ENCODE assay signal across 8 cellular contexts in genomic region chr16:89410794-89411309, GRCh38.
DNase-seq lines count a peak whose midpoint lies in the region; ATAC-seq, FAIRE-seq and TF ChIP-seq lines count a peak whose summit lies in the region.

No MANE protein-coding gene starts in this region.

- WGBS in liver: 15% methylated on average over 11 of the region's 11 CpGs

- H4K20me1 ChIP-seq in PC-9 (ENCODE audit: insufficient read depth): peaks cover 93% of the 10 kb centered on the region

- peak overlapping the region; percentile 91 to 97 (median 94) for H3K27ac Mint-ChIP-seq in CD8-positive, alpha-beta memory T cell

- no peak overlapping the region for H2AFZ ChIP-seq in PC-9

- no peak for FAIRE-seq in bronchial epithelial cell (lab: Jason Lieb, UNC)

- H3F3A ChIP-seq in PC-9 (ENCODE audit: insufficient read depth, low read depth): peaks cover 49% of the 10 kb centered on the region; the same call in 1 of the 2 replicates

- no peak overlapping the region for H3K9ac ChIP-seq in liver (ENCODE audit: low read depth in 1 of 2, low read length in 2 of 2)

- no peaks in the 10 kb centered on the region for H3K9me3 ChIP-seq in CD8-positive, alpha-beta memory T cell (ENCODE audit: low read length)
- H3K9me3 ChIP-seq in liver (ENCODE audit: control insufficient read depth in 4 of 4, low read length in 3 of 4): no peaks in the 10 kb centered on the region
- no peaks in the 10 kb centered on the region for H3K9me3 ChIP-seq in thoracic aorta
- no peaks in the 10 kb centered on the region for H3K9me3 ChIP-seq in PC-9 (ENCODE audit: insufficient read depth, low read depth)

- peak in 1 of 5 donors; percentile 54 for DNase-seq in CD8-positive, alpha-beta memory T cell
- peak; percentile 32 for DNase-seq in NCI-H2081 treated with DMSO at 0.1 percent for 48 hours (lab: John Stamatoyannopoulos, UW)
- peak; percentile 65 for DNase-seq in bronchial epithelial cell (ENCODE audit: low read depth)
- peak; percentile 31 for DNase-seq in thoracic aorta (ENCODE audit: low spot score)
- no peak for DNase-seq in PC-9
- no peak for DNase-seq in cerebellum (ENCODE audit: low spot score)

- H3K9me3 Mint-ChIP-seq in CD8-positive, alpha-beta memory T cell: peaks cover 0 to 2% (median 0%) of the 10 kb centered on the region in 5 donors

- H3K9me2 ChIP-seq in PC-9 (ENCODE audit: insufficient read depth): no peaks in the 10 kb centered on the region

- peaks cover 98% of the 10 kb centered on the region for H3K79me2 ChIP-seq in PC-9 (ENCODE audit: low read depth)

- H3K36me3 ChIP-seq in CD8-positive, alpha-beta memory T cell (ENCODE audit: insufficient read depth, low read length): no peaks in the 10 kb centered on the region
- peaks cover 1% of the 10 kb centered on the region for H3K36me3 ChIP-seq in bronchial epithelial cell (ENCODE audit: control insufficient read depth, insufficient read depth, low read length)
- no peaks in the 10 kb centered on the region for H3K36me3 ChIP-seq in liver (ENCODE audit: control insufficient read depth in 4 of 4, insufficient read depth in 3 of 4, low read depth in 1 of 4, low read length in 3 of 4)
- no peaks in the 10 kb centered on the region for H3K36me3 ChIP-seq in thoracic aorta
- no peaks in the 10 kb centered on the region for H3K36me3 ChIP-seq in PC-9 (ENCODE audit: low read depth)

- no peaks in the 10 kb centered on the region for H3K27me3 Mint-ChIP-seq in CD8-positive, alpha-beta memory T cell

- H3K27ac ChIP-seq in CD8-positive, alpha-beta memory T cell (ENCODE audit: low read depth, low read length): peak overlapping the region; percentile 45
- H3K27ac ChIP-seq in liver (ENCODE audit: low read depth in 1 of 2, low read length in 2 of 2) (peak overlapping the region; percentile 63 to 71), thoracic aorta (peak overlapping the region; percentile 8 to 11), PC-9 (no peak overlapping the region)

- no peak overlapping the region for H3K4me2 ChIP-seq in PC-9

- no TSS peak for BruUV-seq in PC-9 (replicated peaks; lab: Mats Ljungman, UMichigan)

- H3K4me1 ChIP-seq in CD8-positive, alpha-beta memory T cell (ENCODE audit: insufficient read depth, low read length): peaks cover 90% of the 10 kb centered on the region
- H3K4me1 ChIP-seq in liver (ENCODE audit: control insufficient read depth in 4 of 4, insufficient read depth in 4 of 4, low read length in 3 of 4) (peaks cover 26 to 84% (median 76%) of the 10 kb centered on the region in 4 donors), thoracic aorta (ENCODE audit: control insufficient read depth in 1 of 2, low read depth in 2 of 2) (peaks cover 56 to 77% of the 10 kb centered on the region in 2 donors), PC-9 (replicated peaks; ENCODE audit: insufficient read depth) (no peaks in the 10 kb centered on the region)

- peaks cover 0 to 22% (median 1%) of the 10 kb centered on the region in 3 donors for H3K36me3 Mint-ChIP-seq in CD8-positive, alpha-beta memory T cell

- CTCF ChIA-PET in CD8-positive, alpha-beta memory T cell (lab: Charles Lee): interaction anchor here (1.0 kb wide), 1 partner anchor 731 kb away, joined by 3 read pairs; no protein-coding TSS in a partner anchor
- CTCF ChIA-PET in PC-9 (lab: Charles Lee): no interaction called here

- peak; percentile 84 for ATAC-seq in thoracic aorta (ENCODE audit: insufficient number of reproducible peaks, low FRiP score, low read depth)
- no peak for ATAC-seq in HG02610 (IDR thresholded peaks at IDR 0.05; ENCODE audit: unreplicated experiment)

- H3K4me3 Mint-ChIP-seq in CD8-positive, alpha-beta memory T cell: peak overlapping the region; percentile 53 to 76 (median 71)

- peaks cover 73 to 88% (median 83%) of the 10 kb centered on the region in 3 donors for H3K4me1 Mint-ChIP-seq in CD8-positive, alpha-beta memory T cell

- peak; percentile 66 to 77 for TF ChIP-seq RAD21 in liver (IDR thresholded peaks at IDR 0.05)

- TF ChIP-seq CTCF in bronchial epithelial cell (IDR thresholded peaks at IDR 0.05; ENCODE audit: insufficient read depth, low read length, severe bottlenecking): peak; percentile 15
- TF ChIP-seq CTCF in liver (IDR thresholded peaks at IDR 0.05; ENCODE audit: low read depth, low read length, missing input control): peak; percentile 40
- no peak for TF ChIP-seq CTCF in thoracic aorta (IDR thresholded peaks at IDR 0.05)
- no peak for TF ChIP-seq CTCF in PC-9 (conservative IDR thresholded peaks at IDR 0.05)

- no peaks in the 10 kb centered on the region for H3K27me3 ChIP-seq in CD8-positive, alpha-beta memory T cell (ENCODE audit: insufficient read depth, low read length, poor library complexity, severe bottlenecking)
- no peaks in the 10 kb centered on the region for H3K27me3 ChIP-seq in bronchial epithelial cell (ENCODE audit: control insufficient read depth, insufficient read depth, low read length)
- H3K27me3 ChIP-seq in liver (ENCODE audit: control insufficient read depth in 4 of 4, insufficient read depth in 4 of 4, low read length in 3 of 4): no peaks in the 10 kb centered on the region
- H3K27me3 ChIP-seq in thoracic aorta (replicated peaks; ENCODE audit: insufficient read depth): no peaks in the 10 kb centered on the region
- H3K27me3 ChIP-seq in PC-9 (ENCODE audit: insufficient read depth, low read depth): no peaks in the 10 kb centered on the region

- POLR2A ChIA-PET in CD8-positive, alpha-beta memory T cell (lab: Charles Lee): no interaction called here
- POLR2A ChIA-PET in PC-9 (lab: Charles Lee; ENCODE audit: unreplicated experiment): interaction anchor here (0.8 kb wide), 1 partner anchor 332 kb away, joined by 3 read pairs; no protein-coding TSS in a partner anchor

- intact Hi-C loops in PC-9 (cut with micrococcal nuclease; ENCODE audit: unreplicated experiment): no loop called here

- H3K4me3 ChIP-seq in CD8-positive, alpha-beta memory T cell (ENCODE audit: low read length): no peak overlapping the region
- H3K4me3 ChIP-seq in bronchial epithelial cell (ENCODE audit: low read depth, low read length) (no peak overlapping the region), liver (ENCODE audit: low read depth in 1 of 3, low read length in 3 of 3) (no peak overlapping the region), thoracic aorta (peak overlapping the region; percentile 34), PC-9 (no peak overlapping the region)

TF ChIP-seq in liver, 16 proteins besides CTCF, POLR2A, EP300 and RAD21 (continues in another document):
- peak; percentile 92 to 98 for TF ChIP-seq RXRA (IDR thresholded peaks at IDR 0.05)
- peak; percentile 90 for TF ChIP-seq SP1 (IDR thresholded peaks at IDR 0.05)
- TF ChIP-seq MAX (IDR thresholded peaks at IDR 0.05): peak; percentile 100
- peak; percentile 85 for TF ChIP-seq ZBTB33 (IDR thresholded peaks at IDR 0.05)
- peak; percentile 100 for TF ChIP-seq FOXA1 (IDR thresholded peaks at IDR 0.05)
- TF ChIP-seq TAF1 (conservative IDR thresholded peaks at IDR 0.05): no peak
- peak; percentile 74 for TF ChIP-seq REST (IDR thresholded peaks at IDR 0.05)
- no peak for TF ChIP-seq HNF4G (IDR thresholded peaks at IDR 0.05)
- peak; percentile 100 for TF ChIP-seq FOXA2 (IDR thresholded peaks at IDR 0.05)
- peak; percentile 56 for TF ChIP-seq YY1 (IDR thresholded peaks at IDR 0.05)
- peak in 1 of 2 donors; percentile 57 for TF ChIP-seq EGR1 (IDR thresholded peaks at IDR 0.05; ENCODE audit: low read depth in 2 of 2)
- TF ChIP-seq GABPA (IDR thresholded peaks at IDR 0.05 in 1 of 2, conservative IDR thresholded peaks at IDR 0.05 in 1 of 2): peak in 1 of 2 donors; percentile 27
- peak; percentile 72 for TF ChIP-seq NR2F2 (IDR thresholded peaks at IDR 0.05)

Comparison
In these comparisons a context has a peak if more than half of its experiments do, and no peak if none do; other contexts are left out.
1. DNase-seq: peak in NCI-H2081 treated with DMSO at 0.1 percent for 48 hours (single experiment), bronchial epithelial cell (single experiment) and thoracic aorta (single experiment); none in PC-9 (0 of 2) and cerebellum (single experiment).
2. CTCF ChIP-seq: peak in bronchial epithelial cell (single experiment) and liver (single experiment); none in thoracic aorta (single experiment) and PC-9 (single experiment).